In the genomic region with DNA sequence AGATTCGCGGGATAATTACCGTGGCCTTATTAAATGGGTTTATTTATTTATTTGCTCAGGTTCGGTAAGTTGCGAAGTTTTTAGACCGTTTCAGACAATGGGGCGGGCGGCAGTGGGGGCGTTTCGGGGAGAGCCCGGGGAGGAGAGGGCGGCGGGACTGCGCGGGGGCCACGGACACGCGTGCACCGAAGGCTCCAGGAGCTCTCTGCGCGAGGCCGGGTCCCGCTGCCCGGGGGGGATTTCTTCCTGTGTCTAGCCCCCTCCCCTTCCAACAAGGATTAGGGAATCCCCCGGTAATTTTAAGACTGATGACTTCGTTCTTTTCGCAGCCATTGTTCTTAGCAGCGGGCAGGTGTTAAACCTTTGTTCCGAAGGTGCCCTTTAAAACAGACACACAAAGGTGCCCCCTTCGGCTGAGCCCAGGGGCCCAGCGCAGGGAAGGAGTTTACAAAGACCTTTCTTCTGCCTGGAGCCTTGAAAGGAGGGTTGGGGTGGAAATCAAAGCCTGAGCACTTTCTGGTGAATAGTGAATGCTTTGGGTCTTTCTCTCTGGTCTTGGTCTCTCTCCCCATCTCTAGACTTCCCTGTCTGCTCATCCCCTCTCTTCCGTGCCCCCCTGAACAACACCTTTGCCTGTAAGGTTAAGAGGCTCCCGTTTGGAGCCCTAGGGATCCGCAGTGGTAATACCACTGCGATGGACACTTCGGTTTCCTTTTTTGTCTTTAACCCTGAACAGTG, we compare ENCODE assay signal across 8 cellular contexts. TPM values are rescaled to one million over a fixed set of nuclear protein-coding genes. Genes with fewer than 3 reads are reported as not detected.
A peak's percentile ranks its signal among the peaks of the same experiment; 100 is the strongest.
DNase-seq lines count a peak whose midpoint lies in the region; ATAC-seq and TF ChIP-seq lines count a peak whose summit lies in the region.

No MANE protein-coding gene starts in this region.

- peak overlapping the region; percentile 85 for H3K4me2 ChIP-seq in osteoblast (ENCODE audit: insufficient read depth, low read length)

- peak overlapping the region; percentile 86 for H3K27ac ChIP-seq in osteoblast (ENCODE audit: low read depth, low read length)

- CTCF ChIA-PET in activated CD4-positive, alpha-beta T cell treated with anti-CD3 and anti-CD28 coated beads, Interleukin-2, amount 10 ng/mL, durations not matched to agents 7 days and 5 days (lab: Charles Lee), result interaction anchor here (1.7 kb wide), 1 partner anchor 304 kb away, joined by 11 read pairs; no protein-coding TSS in a partner anchor

- H3K4me1 ChIP-seq in osteoblast (ENCODE audit: insufficient read depth, low read length), result peaks cover 50% of the 10 kb centered on the region

- H3K27ac Mint-ChIP-seq in activated CD4-positive, alpha-beta T cell treated with anti-CD3 and anti-CD28 coated beads, Interleukin-2, amount 10 ng/mL, durations not matched to agents 7 days and 5 days, result peak overlapping the region; percentile 94
- H3K27ac Mint-ChIP-seq in endothelial cell (ENCODE audit: unreplicated experiment), result no peak overlapping the region

- no peak for TF ChIP-seq CTCF in endothelial cell (IDR thresholded peaks at IDR 0.05; ENCODE audit: unreplicated experiment)
- no peak for TF ChIP-seq CTCF in osteoblast (IDR thresholded peaks at IDR 0.05; ENCODE audit: extremely low read depth, low read depth, low read length)

- peaks cover 68% of the 10 kb centered on the region for H3K79me2 ChIP-seq in osteoblast (ENCODE audit: insufficient read depth, low read length)

- H3K36me3 ChIP-seq in osteoblast (ENCODE audit: insufficient read depth, low read length), result peaks cover 10% of the 10 kb centered on the region

- H3K27me3 ChIP-seq in osteoblast (ENCODE audit: insufficient read depth, low read length), result no peaks in the 10 kb centered on the region

- POLR2A ChIA-PET in activated CD4-positive, alpha-beta T cell treated with anti-CD3 and anti-CD28 coated beads, Interleukin-2, amount 10 ng/mL, durations not matched to agents 7 days and 5 days (lab: Charles Lee), result no interaction called here

- H3K4me3 Mint-ChIP-seq in activated CD4-positive, alpha-beta T cell treated with anti-CD3 and anti-CD28 coated beads, Interleukin-2, amount 10 ng/mL, durations not matched to agents 7 days and 5 days, result peak overlapping the region; percentile 95
- H3K4me3 Mint-ChIP-seq in endothelial cell (ENCODE audit: unreplicated experiment), result peak overlapping the region; percentile 94

- H2AFZ ChIP-seq in osteoblast (ENCODE audit: low read length), result peak overlapping the region; percentile 29

- ATAC-seq in GM21526 (IDR thresholded peaks at IDR 0.05; ENCODE audit: low FRiP score, unreplicated experiment) (no peak), HG03280 (IDR thresholded peaks at IDR 0.05; ENCODE audit: unreplicated experiment) (no peak)

- peak overlapping the region; percentile 93 for H3K4me3 ChIP-seq in osteoblast (ENCODE audit: insufficient read depth, low read length)

- peaks cover 7% of the 10 kb centered on the region for H4K20me1 ChIP-seq in osteoblast (ENCODE audit: insufficient read depth, low read length)

- H3K27me3 Mint-ChIP-seq in activated CD4-positive, alpha-beta T cell treated with anti-CD3 and anti-CD28 coated beads, Interleukin-2, amount 10 ng/mL, durations not matched to agents 7 days and 5 days, result peaks cover 12% of the 10 kb centered on the region
- H3K27me3 Mint-ChIP-seq in endothelial cell (ENCODE audit: unreplicated experiment), result peaks cover 17% of the 10 kb centered on the region

- H3K4me1 Mint-ChIP-seq in activated CD4-positive, alpha-beta T cell treated with anti-CD3 and anti-CD28 coated beads, Interleukin-2, amount 10 ng/mL, durations not matched to agents 7 days and 5 days, result peaks cover 67% of the 10 kb centered on the region
- H3K4me1 Mint-ChIP-seq in endothelial cell (ENCODE audit: unreplicated experiment), result peaks cover 24% of the 10 kb centered on the region

- H3K9me3 ChIP-seq in osteoblast (ENCODE audit: low read depth, low read length), result no peaks in the 10 kb centered on the region

- DNase-seq in NCI-H82 (lab: John Stamatoyannopoulos, UW), result peak; percentile 56
- DNase-seq in NCI-H82 treated with DMSO at 0.1 percent for 48 hours (lab: John Stamatoyannopoulos, UW; ENCODE audit: unreplicated experiment), result no peak
- peak; percentile 18 for DNase-seq in activated CD4-positive, alpha-beta T cell treated with anti-CD3 and anti-CD28 coated beads, Interleukin-2, amount 10 ng/mL, durations not matched to agents 7 days and 5 days
- peak; percentile 11 for DNase-seq in endothelial cell (ENCODE audit: low spot score)
- DNase-seq in osteoblast (ENCODE audit: insufficient read length, low spot score, missing footprints), result no peak
- DNase-seq in kidney glomerular epithelial cell (lab: John Stamatoyannopoulos, UW), result no peak

- no peaks in the 10 kb centered on the region for H3K9me3 Mint-ChIP-seq in activated CD4-positive, alpha-beta T cell treated with anti-CD3 and anti-CD28 coated beads, Interleukin-2, amount 10 ng/mL, durations not matched to agents 7 days and 5 days
- H3K9me3 Mint-ChIP-seq in endothelial cell (ENCODE audit: unreplicated experiment), result no peaks in the 10 kb centered on the region

- H3K36me3 Mint-ChIP-seq in activated CD4-positive, alpha-beta T cell treated with anti-CD3 and anti-CD28 coated beads, Interleukin-2, amount 10 ng/mL, durations not matched to agents 7 days and 5 days (ENCODE audit: low read depth), result peaks cover 61% of the 10 kb centered on the region
- H3K36me3 Mint-ChIP-seq in endothelial cell (ENCODE audit: low read depth, unreplicated experiment), result no peaks in the 10 kb centered on the region

RNA-seq across cellular contexts. Expression of a gene that starts 2.1 kb away (rescaled TPM):
- total RNA-seq in activated CD4-positive, alpha-beta T cell treated with anti-CD3 and anti-CD28 coated beads, Interleukin-2, amount 10 ng/mL, durations not matched to agents 7 days and 5 days, result 10 to 100 TPM; 85.4 to 96.5 TPM
- total RNA-seq in endothelial cell (ENCODE audit: unreplicated experiment) (10.1 TPM), osteoblast (79.6 and 86.3 TPM in 2 replicates)

Comparison
In these comparisons a context has a peak if more than half of its experiments do, and no peak if none do; other contexts are left out.
1. DNase-seq: peak in NCI-H82 (single experiment), activated CD4-positive, alpha-beta T cell treated with anti-CD3 and anti-CD28 coated beads, Interleukin-2, amount 10 ng/mL, durations not matched to agents 7 days and 5 days (single experiment) and endothelial cell (single experiment); none in NCI-H82 treated with DMSO at 0.1 percent for 48 hours (single experiment), osteoblast (single experiment) and kidney glomerular epithelial cell (single experiment).